8 cellular contexts compared by ENCODE assay signal in genomic region chr3:157542711-157543485, GRCh38. TPM values are rescaled to one million over a fixed set of nuclear protein-coding genes. Genes with fewer than 3 reads are reported as not detected.
DNase-seq lines count a peak whose midpoint lies in the region; ATAC-seq, FAIRE-seq and TF ChIP-seq lines count a peak whose summit lies in the region.

No MANE protein-coding gene starts in this region.

- TF ChIP-seq CTCF in Calu3 (IDR thresholded peaks at IDR 0.05; ENCODE audit: unreplicated experiment) (peak; percentile 24), Peyer's patch (IDR thresholded peaks at IDR 0.05) (no peak), gastroesophageal sphincter (IDR thresholded peaks at IDR 0.05) (peak in 2 of 4 experiments; percentile 11 to 23), pancreas (IDR thresholded peaks at IDR 0.05) (no peak)

- H3K9me3 Mint-ChIP-seq in Calu3 (ENCODE audit: low read depth, unreplicated experiment), result peaks cover 4% of the 10 kb centered on the region

- ATAC-seq in gastroesophageal sphincter (peak; percentile 81), pancreas (peak; percentile 97 to 98 (median 98)), GM18517 (IDR thresholded peaks at IDR 0.05; ENCODE audit: unreplicated experiment) (no peak), HG02970 (IDR thresholded peaks at IDR 0.05; ENCODE audit: low FRiP score, unreplicated experiment) (no peak)

- TF ChIP-seq EP300 in gastroesophageal sphincter (IDR thresholded peaks at IDR 0.05), result no peak

- no TSS peak for BruUV-seq in Calu3 (replicated peaks; lab: Mats Ljungman, UMichigan)

- H3K4me1 ChIP-seq in Peyer's patch (peaks cover 0 to 6% (median 0%) of the 10 kb centered on the region in 4 donors), gastroesophageal sphincter (peaks cover 0 to 15% (median 0%) of the 10 kb centered on the region in 3 donors), pancreas (no peaks in the 10 kb centered on the region)

- CTCF ChIA-PET in Calu3 (lab: Charles Lee), result interaction anchor here (0.6 to 3.4 kb wide), 9 partner anchors 11 to 939 kb away, joined by 3 to 27 read pairs (median 4); partner anchors contain the start of gene VEPH1

- intact Hi-C loops in Calu3 (cut with micrococcal nuclease; ENCODE audit: unreplicated experiment) (no loop called here), pancreas (cut with DNase I) (no loop called here)

- peaks cover 12% of the 10 kb centered on the region for H3K4me1 Mint-ChIP-seq in Calu3 (ENCODE audit: low read depth, unreplicated experiment)

- H3K27ac ChIP-seq in Peyer's patch (peak overlapping the region in 1 of 4 donors; percentile 31), gastroesophageal sphincter (peak overlapping the region in 3 of 4 donors; percentile 42 to 48 (median 44)), pancreas (peak overlapping the region in 1 of 4 donors; percentile 8)

- FAIRE-seq in pancreas (lab: Jason Lieb, UNC), result no peak

- H3K9me3 ChIP-seq in Peyer's patch (peaks cover 0 to 4% (median 0%) of the 10 kb centered on the region in 4 donors), gastroesophageal sphincter (peaks cover 0 to 10% (median 0%) of the 10 kb centered on the region in 3 donors), pancreas (no peaks in the 10 kb centered on the region)

- TF ChIP-seq POLR2A in Peyer's patch (IDR thresholded peaks at IDR 0.05) (no peak), gastroesophageal sphincter (IDR thresholded peaks at IDR 0.05) (no peak)

- peak overlapping the region; percentile 39 for H3K27ac Mint-ChIP-seq in Calu3 (ENCODE audit: unreplicated experiment)

- H3K4me3 Mint-ChIP-seq in Calu3 (ENCODE audit: low read depth, unreplicated experiment), result peak overlapping the region; percentile 82

- H3K36me3 Mint-ChIP-seq in Calu3 (ENCODE audit: insufficient read depth, unreplicated experiment), result peaks cover 15% of the 10 kb centered on the region

- H3K4me3 ChIP-seq in Peyer's patch (peak overlapping the region in 2 of 4 donors; percentile 34 to 43), gastroesophageal sphincter (peak overlapping the region; percentile 17 to 47), pancreas (peak overlapping the region; percentile 0 to 63 (median 37))

- H3K36me3 ChIP-seq in Peyer's patch (no peaks in the 10 kb centered on the region), gastroesophageal sphincter (no peaks in the 10 kb centered on the region), pancreas (no peaks in the 10 kb centered on the region)

- no peaks in the 10 kb centered on the region for H3K27me3 Mint-ChIP-seq in Calu3 (ENCODE audit: unreplicated experiment)

- WGBS in gastroesophageal sphincter (ENCODE audit: low coverage in 1 of 2), 2 donors, result 0 to 34% methylated on average over 1 to 4 of the region's 48 CpGs
- WGBS in pancreas, 2 donors, result 4% methylated on average over 47 to 48 of the region's 48 CpGs

- peak; percentile 90 for DNase-seq in Calu3
- peak in 2 of 3 donors; percentile 63 to 69 for DNase-seq in Peyer's patch
- peak; percentile 82 to 92 (median 85) for DNase-seq in pancreas
- DNase-seq in cerebellar nuclear complex (lab: John Stamatoyannopoulos, UW), result no peak
- no peak for DNase-seq in pons (ENCODE audit: low spot score)

- no peaks in the 10 kb centered on the region for H3K27me3 ChIP-seq in Peyer's patch
- no peaks in the 10 kb centered on the region for H3K27me3 ChIP-seq in gastroesophageal sphincter
- no peaks in the 10 kb centered on the region for H3K27me3 ChIP-seq in pancreas

RNA-seq across cellular contexts. Expression of gene VEPH1, which starts 39.7 kb away (rescaled TPM):
- total RNA-seq in Calu3 (2022), result 26.0 and 35.1 TPM in 2 replicates
- total RNA-seq in Peyer's patch, result 1 to 10 TPM in 1 of 4 donors, not detected in 3; 5.8 TPM
- total RNA-seq in gastroesophageal sphincter, result 1 to 10 TPM in 3 of 4 donors, under 1 TPM in 1; 0.62 to 2.3 (median 1.7) TPM
- total RNA-seq in pancreas, result 10 to 100 TPM; 11.2 to 18.3 (median 14.6) TPM
- polyA plus RNA-seq in pancreas, result 10 to 100 TPM in 1 of 2 donors, 1 to 10 TPM in 1; 7.6 to 12.2 TPM

Comparison
In these comparisons a context has a peak if more than half of its experiments do, and no peak if none do; other contexts are left out.
1. DNase-seq: peak in Calu3 (single experiment), Peyer's patch (2 of 3) and pancreas (6 of 6); none in cerebellar nuclear complex (0 of 2) and pons (single experiment).
2. ATAC-seq: peak in gastroesophageal sphincter (single experiment) and pancreas (4 of 4); none in GM18517 (single experiment) and HG02970 (single experiment).